Comparison of ENCODE assay signal across 8 cellular contexts in genomic region chr7:152464312-152465117, GRCh38.
A peak's percentile ranks its signal among the peaks of the same experiment; 100 is the strongest.
DNase-seq lines count a peak whose midpoint lies in the region; ATAC-seq lines count a peak whose summit lies in the region.

No MANE protein-coding gene starts in this region.

- H3K27ac Mint-ChIP-seq in memory B cell = peak overlapping the region; percentile 90

- H3K27me3 Mint-ChIP-seq in memory B cell = no peaks in the 10 kb centered on the region

- peaks cover 15% of the 10 kb centered on the region for H3K4me1 Mint-ChIP-seq in memory B cell

- H3K4me3 Mint-ChIP-seq in memory B cell = peak overlapping the region; percentile 98

- DNase-seq in AG20443 (ENCODE audit: low spot score) (peak; percentile 92), NCI-H2227 treated with DMSO at 0.1 percent for 48 hours (lab: John Stamatoyannopoulos, UW) (peak; percentile 73), memory B cell (ENCODE audit: low spot score in 2 of 2) (no peak)
- DNase-seq in activated CD4-positive, alpha-beta T cell treated with anti-CD3 and anti-CD28 coated beads, Interleukin-2, amount 50 U/mL, for 48 hours = peak; percentile 77 to 80
- DNase-seq in effector CD4-positive, alpha-beta T cell = peak; percentile 48
- peak in 2 of 3 experiments; percentile 46 to 67 for DNase-seq in stimulated activated CD4-positive, alpha-beta T cell treated with anti-CD3 and anti-CD28 coated beads, TNF-alpha, amount 100 ng/mL, for 4 hours (ENCODE audit: low read depth in 3 of 3)

- H3K9me3 Mint-ChIP-seq in memory B cell = no peaks in the 10 kb centered on the region

- ATAC-seq in GM18511 (IDR thresholded peaks at IDR 0.05; ENCODE audit: unreplicated experiment) (peak; percentile 47), HG03025 (IDR thresholded peaks at IDR 0.05; ENCODE audit: low FRiP score, unreplicated experiment) (peak; percentile 35), memory B cell (ENCODE audit: low read depth) (peak; percentile 4)

- H3K36me3 Mint-ChIP-seq in memory B cell = no peaks in the 10 kb centered on the region

Comparison
In these comparisons a context has a peak if more than half of its experiments do, and no peak if none do; other contexts are left out.
1. DNase-seq: peak in AG20443 (single experiment), NCI-H2227 treated with DMSO at 0.1 percent for 48 hours (single experiment), activated CD4-positive, alpha-beta T cell treated with anti-CD3 and anti-CD28 coated beads, Interleukin-2, amount 50 U/mL, for 48 hours (2 of 2), effector CD4-positive, alpha-beta T cell (single experiment) and stimulated activated CD4-positive, alpha-beta T cell treated with anti-CD3 and anti-CD28 coated beads, TNF-alpha, amount 100 ng/mL, for 4 hours (2 of 3); none in memory B cell (0 of 2).
2. Peak in every context shown above with its lines, with median percentiles within 50 percentile points of each other: ATAC-seq.